In genomic region chr16:78744796-78745464, GRCh38 we compare ENCODE assay signal across 24 cellular contexts.
DNase-seq lines count a peak whose midpoint lies in the region; ATAC-seq and TF ChIP-seq lines count a peak whose summit lies in the region.
"Had no signal": no experiment of that assay in that cellular context is flagged by ENCODE, and none has a peak within 500 bp of the region (broad histone marks: within the 10 kb centered on the region; RNA-seq: fewer than 3 reads in every experiment).

No MANE protein-coding gene starts in this region.

- intact Hi-C loops in sciatic nerve (cut with DNase I): no loop called here

- DNase-seq in CD4-positive, CD25-positive, alpha-beta regulatory T cell: no peak
- DNase-seq in left kidney (ENCODE audit: low read depth, low spot score) (peak; percentile 80), sciatic nerve (ENCODE audit: low spot score) (no peak), HCEC 1CT (no peak), NCI-H82 treated with DMSO at 0.1 percent for 48 hours (lab: John Stamatoyannopoulos, UW; ENCODE audit: unreplicated experiment) (no peak), H4 (ENCODE audit: low spot score) (no peak)
- DNase-seq in activated T-cell treated with anti-CD3 and anti-CD28 coated beads, Interleukin-2, amount 50 U/mL, for 72 hours: no peak
- DNase-seq: dorsolateral prefrontal cortex; erythroblast; GF-D8; left ventricle myocardium inferior; NCI-H187; NCI-H446; pancreas; stimulated activated CD4-positive, alpha-beta T cell treated with anti-CD3 and anti-CD28 coated beads, Interleukin-1b, Interleukin-23, amount 100 ng/mL, for 48 hours; stimulated activated naive CD8-positive, alpha-beta T cell treated with anti-CD3 and anti-CD28 coated beads, Interleukin-15, Interleukin-2, amounts not matched to agents 100 U/mL and 50 U/mL, for 24 hours; T1000; upper lobe of left lung had no signal

- peaks cover 36% of the 10 kb centered on the region for H3K4me1 ChIP-seq in CD4-positive, CD25-positive, alpha-beta regulatory T cell (ENCODE audit: control insufficient read depth, insufficient read depth, low read length, poor library complexity, severe bottlenecking)
- H3K4me1 ChIP-seq: left ventricle myocardium inferior, pancreas had no signal

- no peak overlapping the region for H3K4me3 ChIP-seq in CD4-positive, CD25-positive, alpha-beta regulatory T cell (ENCODE audit: low read depth, low read length)
- H3K4me3 ChIP-seq: dorsolateral prefrontal cortex, left ventricle myocardium inferior, pancreas, SK-N-MC, upper lobe of left lung had no signal

- peaks cover 29 to 54% (median 43%) of the 10 kb centered on the region in 4 donors for H3K4me1 Mint-ChIP-seq in CD4-positive, CD25-positive, alpha-beta regulatory T cell
- H3K4me1 Mint-ChIP-seq in brain: peaks cover 38% of the 10 kb centered on the region
- H3K4me1 Mint-ChIP-seq in activated T-cell treated with anti-CD3 and anti-CD28 coated beads, Interleukin-2, amount 50 U/mL, for 72 hours (ENCODE audit: low read depth): peaks cover 37% of the 10 kb centered on the region

- peaks cover 0 to 3% (median 0%) of the 10 kb centered on the region in 7 donors for H3K9me3 Mint-ChIP-seq in CD4-positive, CD25-positive, alpha-beta regulatory T cell
- peaks cover 0 to 4% (median 0%) of the 10 kb centered on the region in 5 experiments for H3K9me3 Mint-ChIP-seq in brain
- H3K9me3 Mint-ChIP-seq in activated T-cell treated with anti-CD3 and anti-CD28 coated beads, Interleukin-2, amount 50 U/mL, for 72 hours: no peaks in the 10 kb centered on the region
- H3K9me3 Mint-ChIP-seq: activated T-helper 17 cell treated with anti-CD3 and anti-CD28 coated beads, Interleukin-2, amount 50 U/mL, for 72 hours had no signal

- no peaks in the 10 kb centered on the region for H3K36me3 Mint-ChIP-seq in CD4-positive, CD25-positive, alpha-beta regulatory T cell
- H3K36me3 Mint-ChIP-seq in brain: no peaks in the 10 kb centered on the region
- H3K36me3 Mint-ChIP-seq in activated T-cell treated with anti-CD3 and anti-CD28 coated beads, Interleukin-2, amount 50 U/mL, for 72 hours (ENCODE audit: insufficient read depth in 2 of 2): peaks cover 2 to 3% of the 10 kb centered on the region in 2 donors

- H3K27ac Mint-ChIP-seq in CD4-positive, CD25-positive, alpha-beta regulatory T cell: peak overlapping the region in 2 of 3 donors; percentile 39 to 71
- peak overlapping the region in 3 of 5 experiments; percentile 27 to 78 (median 53) for H3K27ac Mint-ChIP-seq in brain
- H3K27ac Mint-ChIP-seq in activated T-cell treated with anti-CD3 and anti-CD28 coated beads, Interleukin-2, amount 50 U/mL, for 72 hours: no peak overlapping the region
- H3K27ac Mint-ChIP-seq: activated T-helper 17 cell treated with anti-CD3 and anti-CD28 coated beads, Interleukin-2, amount 50 U/mL, for 72 hours had no signal

- no peaks in the 10 kb centered on the region for H3K36me3 ChIP-seq in CD4-positive, CD25-positive, alpha-beta regulatory T cell (ENCODE audit: control insufficient read depth, insufficient read depth, low read length)
- H3K36me3 ChIP-seq: left ventricle myocardium inferior, pancreas, upper lobe of left lung had no signal

- no peak for TF ChIP-seq CTCF in brain (conservative IDR thresholded peaks at IDR 0.05)

- no peak for ATAC-seq in CD4-positive, CD25-positive, alpha-beta regulatory T cell (ENCODE audit: low read depth in 2 of 2)
- ATAC-seq in sciatic nerve: peak; percentile 73
- ATAC-seq in activated T-cell treated with anti-CD3 and anti-CD28 coated beads, Interleukin-2, amount 50 U/mL, for 72 hours (replicated peaks in 1 of 2): no peak
- ATAC-seq: activated CD4-positive, CD25-positive, alpha-beta regulatory T cell treated with anti-CD3 and anti-CD28 coated beads, Interleukin-2, amount 50 U/mL, for 24 hours; activated T-helper 17 cell treated with anti-CD3 and anti-CD28 coated beads, Interleukin-2, amount 50 U/mL, for 72 hours; HepG2; pancreas; stimulated activated naive CD8-positive, alpha-beta T cell treated with anti-CD3 and anti-CD28 coated beads, Interleukin-15, Interleukin-2, amounts not matched to agents 100 U/mL and 50 U/mL, for 24 hours had no signal

- no peaks in the 10 kb centered on the region for H3K27me3 Mint-ChIP-seq in CD4-positive, CD25-positive, alpha-beta regulatory T cell
- peaks cover 3% of the 10 kb centered on the region for H3K27me3 Mint-ChIP-seq in brain
- no peaks in the 10 kb centered on the region for H3K27me3 Mint-ChIP-seq in activated T-cell treated with anti-CD3 and anti-CD28 coated beads, Interleukin-2, amount 50 U/mL, for 72 hours (ENCODE audit: low read depth)
- H3K27me3 Mint-ChIP-seq: activated T-helper 17 cell treated with anti-CD3 and anti-CD28 coated beads, Interleukin-2, amount 50 U/mL, for 72 hours had no signal

- H3K4me3 Mint-ChIP-seq in CD4-positive, CD25-positive, alpha-beta regulatory T cell: peak overlapping the region in 2 of 4 donors; percentile 35 to 39
- H3K4me3 Mint-ChIP-seq in brain: no peak overlapping the region
- no peak overlapping the region for H3K4me3 Mint-ChIP-seq in activated T-cell treated with anti-CD3 and anti-CD28 coated beads, Interleukin-2, amount 50 U/mL, for 72 hours

- H3K9me3 ChIP-seq in CD4-positive, CD25-positive, alpha-beta regulatory T cell (ENCODE audit: control insufficient read depth in 2 of 2, low read length in 2 of 2): no peaks in the 10 kb centered on the region
- H3K9me3 ChIP-seq: left ventricle myocardium inferior, pancreas, upper lobe of left lung had no signal

- H3K27ac ChIP-seq in CD4-positive, CD25-positive, alpha-beta regulatory T cell (ENCODE audit: insufficient read depth, low read length, poor library complexity, severe bottlenecking): no peak overlapping the region
- H3K27ac ChIP-seq: C4-2B, dorsolateral prefrontal cortex, left ventricle myocardium inferior, pancreas, SK-N-MC, upper lobe of left lung had no signal

- no peaks in the 10 kb centered on the region for H3K27me3 ChIP-seq in CD4-positive, CD25-positive, alpha-beta regulatory T cell (ENCODE audit: control insufficient read depth, insufficient read depth, low read length)
- H3K27me3 ChIP-seq: pancreas, upper lobe of left lung had no signal
